9 cellular contexts compared by ENCODE assay signal in the genomic region with DNA sequence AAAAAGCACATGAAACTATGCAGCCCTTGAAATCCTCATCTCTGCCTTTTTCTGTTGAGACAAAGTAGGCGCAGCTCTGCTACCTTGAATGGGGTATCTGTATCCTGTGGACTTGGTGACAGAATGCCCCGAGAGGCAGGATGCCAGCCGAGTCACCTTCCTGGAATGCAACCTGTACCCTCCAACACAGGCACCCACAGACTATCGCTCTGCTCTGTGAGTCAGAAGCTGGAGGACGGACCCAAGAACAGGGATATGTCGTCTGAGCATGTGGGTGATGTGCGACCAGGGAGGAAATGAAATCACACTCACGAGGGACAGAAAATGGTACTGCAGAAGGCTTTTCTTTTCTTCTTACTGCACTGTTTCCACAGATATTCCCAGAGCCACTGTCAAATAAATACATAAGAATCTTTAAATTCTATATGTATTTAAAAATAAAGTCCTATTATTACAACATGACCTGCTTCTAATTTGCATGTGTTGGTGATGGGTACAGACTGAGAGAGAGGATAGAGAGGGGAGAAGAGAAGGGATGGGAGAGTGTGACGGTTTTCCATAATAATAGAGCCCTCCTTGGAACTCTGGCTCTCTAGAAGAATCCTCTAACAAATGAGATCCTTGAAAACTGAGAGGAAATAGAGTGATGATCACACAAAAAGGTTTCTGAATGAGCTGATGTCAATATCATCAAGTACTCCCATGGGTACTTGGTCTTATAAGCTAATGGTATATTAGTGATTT.
DNase-seq lines count a peak whose midpoint lies in the region; ATAC-seq, FAIRE-seq and TF ChIP-seq lines count a peak whose summit lies in the region.
"Had no signal": no experiment of that assay in that cellular context is flagged by ENCODE, and none has a peak within 500 bp of the region (broad histone marks: within the 10 kb centered on the region; RNA-seq: fewer than 3 reads in every experiment).

No MANE protein-coding gene starts in this region.

- H3K9me3 Mint-ChIP-seq in astrocyte (ENCODE audit: unreplicated experiment) (peaks cover 1% of the 10 kb centered on the region), natural killer cell (no peaks in the 10 kb centered on the region)

- peak; percentile 92 for FAIRE-seq in astrocyte (lab: Jason Lieb, UNC)

- H3K4me1 Mint-ChIP-seq in astrocyte (ENCODE audit: low read depth, unreplicated experiment) = peaks cover 23% of the 10 kb centered on the region
- peaks cover 24 to 33% of the 10 kb centered on the region in 2 donors for H3K4me1 Mint-ChIP-seq in natural killer cell

- H3K9me3 ChIP-seq in astrocyte (ENCODE audit: insufficient read depth, low read depth, low read length) (no peaks in the 10 kb centered on the region), aorta (ENCODE audit: control insufficient read depth, low read length) (no peaks in the 10 kb centered on the region)

- TF ChIP-seq CTCF in astrocyte (IDR thresholded peaks at IDR 0.05; ENCODE audit: insufficient read depth, low read depth, low read length) = no peak
- no peak for TF ChIP-seq CTCF in natural killer cell (IDR thresholded peaks at IDR 0.05)

- H3K36me3 Mint-ChIP-seq in astrocyte (ENCODE audit: low read depth, unreplicated experiment) (no peaks in the 10 kb centered on the region), natural killer cell (no peaks in the 10 kb centered on the region)

- H3K9ac ChIP-seq in astrocyte (ENCODE audit: low read length) = peak overlapping the region; percentile 44

- peak overlapping the region; percentile 80 for H3K27ac ChIP-seq in astrocyte (ENCODE audit: low read depth, low read length)
- peak overlapping the region in 1 of 2 donors; percentile 43 for H3K27ac ChIP-seq in aorta (ENCODE audit: low read depth in 1 of 2, low read length in 2 of 2)

- H3K27me3 ChIP-seq in astrocyte (ENCODE audit: insufficient read depth, low read length) = no peaks in the 10 kb centered on the region
- no peaks in the 10 kb centered on the region for H3K27me3 ChIP-seq in aorta (ENCODE audit: control insufficient read depth in 1 of 2, insufficient read depth in 2 of 2, low read length in 1 of 2)

- H2AFZ ChIP-seq in astrocyte (ENCODE audit: low read depth, low read length) = peak overlapping the region; percentile 28

- H3K4me1 ChIP-seq in astrocyte (ENCODE audit: insufficient read depth, low read length) = peaks cover 22% of the 10 kb centered on the region
- H3K4me1 ChIP-seq in aorta (ENCODE audit: control insufficient read depth in 1 of 2, insufficient read depth in 2 of 2, low read length in 2 of 2) = no peaks in the 10 kb centered on the region

- no peak overlapping the region for H3K4me3 Mint-ChIP-seq in astrocyte (ENCODE audit: unreplicated experiment)
- H3K4me3 Mint-ChIP-seq in natural killer cell = no peak overlapping the region

- WGBS in aorta, 2 donors = 26 to 31% methylated on average over 9 of the region's 9 CpGs

- H3K79me2 ChIP-seq in astrocyte (ENCODE audit: insufficient read depth, low read length) = no peaks in the 10 kb centered on the region

- H3K27ac Mint-ChIP-seq in astrocyte (ENCODE audit: unreplicated experiment) (peak overlapping the region; percentile 80), natural killer cell (peak overlapping the region; percentile 11 to 81)

- H3K27me3 Mint-ChIP-seq in astrocyte (ENCODE audit: low read depth, unreplicated experiment) (no peaks in the 10 kb centered on the region), natural killer cell (ENCODE audit: low read depth in 2 of 2) (no peaks in the 10 kb centered on the region)

- no peaks in the 10 kb centered on the region for H4K20me1 ChIP-seq in astrocyte (ENCODE audit: insufficient read depth, low read length)

- intact Hi-C loops in natural killer cell (cut with micrococcal nuclease) = no loop called here
- intact Hi-C loops in aorta (cut with DNase I) = no loop called here

- no peak overlapping the region for H3K4me3 ChIP-seq in astrocyte (ENCODE audit: insufficient read depth, low read depth, low read length)
- H3K4me3 ChIP-seq in aorta (ENCODE audit: low read length in 2 of 2) = no peak overlapping the region

- H3K4me2 ChIP-seq in astrocyte (ENCODE audit: low read length) = peak overlapping the region; percentile 61

- ATAC-seq in natural killer cell = peak; percentile 63 to 91 (median 84)
- peak; percentile 42 for ATAC-seq in aorta (ENCODE audit: low FRiP score)
- no peak for ATAC-seq in HG02763 (IDR thresholded peaks at IDR 0.05; ENCODE audit: unreplicated experiment)
- ATAC-seq in GM19467 (IDR thresholded peaks at IDR 0.05; ENCODE audit: unreplicated experiment) = no peak

- DNase-seq in activated naive CD4-positive, alpha-beta T cell treated with Interleukin-2 at 50 U/mL for 16 hours = peak; percentile 29
- DNase-seq in activated naive CD4-positive, alpha-beta T cell (lab: John Stamatoyannopoulos, UW) = no peak
- DNase-seq in astrocyte (ENCODE audit: low read depth) (peak; percentile 87), natural killer cell (peak; percentile 20), aorta (peak; percentile 70 to 89), NCI-H1417 (lab: John Stamatoyannopoulos, UW) (no peak)
- DNase-seq: DMS 273 treated with DMSO at 0.1 percent for 48 hours had no signal

- H3K36me3 ChIP-seq in astrocyte (ENCODE audit: insufficient read depth, low read length) = no peaks in the 10 kb centered on the region
- no peaks in the 10 kb centered on the region for H3K36me3 ChIP-seq in aorta (ENCODE audit: control insufficient read depth in 1 of 2, insufficient read depth in 2 of 2, low read length in 1 of 2)

Comparison
In these comparisons a context has a peak if more than half of its experiments do, and no peak if none do; other contexts are left out.
1. DNase-seq: peak in activated naive CD4-positive, alpha-beta T cell treated with Interleukin-2 at 50 U/mL for 16 hours (single experiment), astrocyte (single experiment), natural killer cell (single experiment) and aorta (2 of 2); none in activated naive CD4-positive, alpha-beta T cell (0 of 4) and NCI-H1417 (0 of 3).
2. ATAC-seq: peak in natural killer cell (3 of 3) and aorta (single experiment); none in HG02763 (single experiment) and GM19467 (single experiment).